Comparison of ENCODE assay signal across 8 cellular contexts in the genomic region with DNA sequence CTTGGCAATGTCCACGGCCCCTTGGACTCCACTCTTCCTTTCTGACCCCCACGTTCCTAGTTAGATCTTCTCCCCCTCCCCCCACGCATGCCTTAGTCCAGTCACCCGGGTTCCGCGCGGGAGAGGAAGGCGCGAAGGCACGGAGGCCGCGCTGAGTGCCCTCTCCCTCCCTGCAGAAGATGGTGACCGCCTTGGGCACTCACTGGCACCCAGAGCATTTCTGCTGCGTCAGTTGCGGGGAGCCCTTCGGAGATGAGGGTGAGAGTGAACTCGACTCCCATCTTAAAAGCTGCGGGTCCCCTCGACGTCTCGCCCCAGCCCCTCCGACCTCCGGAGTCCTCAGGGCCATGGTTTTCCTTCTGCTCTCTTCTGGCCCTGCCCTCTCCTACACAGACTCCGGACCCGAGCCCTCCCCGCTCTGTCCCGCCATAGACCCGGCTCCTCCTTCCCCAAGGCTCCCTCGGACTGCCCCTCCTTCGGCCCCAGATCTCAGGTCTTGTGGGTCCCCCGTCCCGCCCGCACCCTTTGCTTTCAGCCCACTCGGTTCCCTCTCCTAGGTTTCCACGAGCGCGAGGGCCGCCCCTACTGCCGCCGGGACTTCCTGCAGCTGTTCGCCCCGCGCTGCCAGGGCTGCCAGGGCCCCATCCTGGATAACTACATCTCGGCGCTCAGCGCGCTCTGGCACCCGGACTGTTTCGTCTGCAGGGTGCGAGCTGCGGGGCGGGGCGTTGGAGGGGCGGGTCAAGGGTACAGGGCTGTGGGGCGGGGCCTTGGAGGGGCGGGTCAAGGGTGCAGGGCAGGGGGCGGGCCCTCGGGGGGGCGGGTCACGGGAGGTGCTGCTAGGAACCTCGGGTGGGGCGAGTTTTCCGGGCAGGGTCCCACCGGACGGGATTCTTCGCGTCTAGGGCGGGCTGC. TPM values are rescaled to one million over a fixed set of nuclear protein-coding genes. Genes with fewer than 3 reads are reported as not detected.
DNase-seq lines count a peak whose midpoint lies in the region; ATAC-seq and TF ChIP-seq lines count a peak whose summit lies in the region.

No MANE protein-coding gene starts in this region.

- H3K4me1 ChIP-seq in parathyroid adenoma (peaks cover 14% of the 10 kb centered on the region), tibial nerve (peaks cover 0 to 49% (median 4%) of the 10 kb centered on the region in 4 donors)

- intact Hi-C loops in activated CD8-positive, alpha-beta T cell treated with anti-CD3 and anti-CD28 coated beads for 36 hours (cut with micrococcal nuclease): no loop called here

- H3K79me2 ChIP-seq in parathyroid adenoma: no peaks in the 10 kb centered on the region

- CTCF ChIA-PET in activated CD8-positive, alpha-beta T cell treated with anti-CD3 and anti-CD28 coated beads for 36 hours (lab: Charles Lee): interaction anchor here (0.8 to 10.2 kb wide), 3 partner anchors 17 to 25 kb away, joined by 3 to 70 read pairs (median 3); a partner anchor contains a TSS

- H3K4me2 ChIP-seq in parathyroid adenoma (ENCODE audit: low read length): peak overlapping the region; percentile 96

- H3K4me1 Mint-ChIP-seq in IgD-negative memory B cell: peaks cover 4 to 12% (median 4%) of the 10 kb centered on the region in 3 donors
- peaks cover 19% of the 10 kb centered on the region for H3K4me1 Mint-ChIP-seq in activated CD8-positive, alpha-beta T cell treated with anti-CD3 and anti-CD28 coated beads for 36 hours (ENCODE audit: low read depth)

- H3K9ac ChIP-seq in parathyroid adenoma: peak overlapping the region; percentile 79

- 69 to 70% methylated on average over 57 to 63 of the region's 68 CpGs for WGBS in tibial nerve, 2 donors

- H3K27ac ChIP-seq in parathyroid adenoma (peak overlapping the region; percentile 97), tibial nerve (peak overlapping the region in 3 of 4 donors; percentile 0 to 73 (median 18))

- H3K27me3 Mint-ChIP-seq in IgD-negative memory B cell: peaks cover 15% of the 10 kb centered on the region
- H3K27me3 Mint-ChIP-seq in activated CD8-positive, alpha-beta T cell treated with anti-CD3 and anti-CD28 coated beads for 36 hours: peaks cover 12% of the 10 kb centered on the region

- no peak for TF ChIP-seq CTCF in activated CD8-positive, alpha-beta T cell treated with anti-CD3 and anti-CD28 coated beads for 36 hours (IDR thresholded peaks at IDR 0.05)
- no peak for TF ChIP-seq CTCF in parathyroid adenoma (IDR thresholded peaks at IDR 0.05)
- no peak for TF ChIP-seq CTCF in tibial nerve (IDR thresholded peaks at IDR 0.05)

- TF ChIP-seq POLR2A in tibial nerve (IDR thresholded peaks at IDR 0.05): peak in 1 of 2 donors; percentile 23

- TF ChIP-seq EP300 in tibial nerve (IDR thresholded peaks at IDR 0.05): no peak

- peak; percentile 94 for DNase-seq in activated CD8-positive, alpha-beta T cell treated with anti-CD3 and anti-CD28 coated beads for 36 hours
- peak; percentile 51 to 58 for DNase-seq in tibial nerve (ENCODE audit: low spot score in 2 of 2)

- H3K36me3 ChIP-seq in parathyroid adenoma (ENCODE audit: control insufficient read depth, insufficient read depth, low read length) (no peaks in the 10 kb centered on the region), tibial nerve (peaks cover 0 to 63% (median 4%) of the 10 kb centered on the region in 3 donors)

- peak overlapping the region; percentile 80 to 94 (median 88) for H3K4me3 Mint-ChIP-seq in IgD-negative memory B cell
- peak overlapping the region; percentile 77 for H3K4me3 Mint-ChIP-seq in activated CD8-positive, alpha-beta T cell treated with anti-CD3 and anti-CD28 coated beads for 36 hours

- POLR2A ChIA-PET in activated CD8-positive, alpha-beta T cell treated with anti-CD3 and anti-CD28 coated beads for 36 hours (lab: Charles Lee): interaction anchor here (1.1 to 4.2 kb wide), 6 partner anchors 9 to 32 kb away, joined by 3 to 16 read pairs (median 4); a partner anchor contains a TSS

- H3K27me3 ChIP-seq in parathyroid adenoma (ENCODE audit: control insufficient read depth, insufficient read depth, low read length) (no peaks in the 10 kb centered on the region), tibial nerve (no peaks in the 10 kb centered on the region)

- H3K27ac Mint-ChIP-seq in IgD-negative memory B cell: no peak overlapping the region
- peak overlapping the region; percentile 24 for H3K27ac Mint-ChIP-seq in activated CD8-positive, alpha-beta T cell treated with anti-CD3 and anti-CD28 coated beads for 36 hours

- H3K4me3 ChIP-seq in parathyroid adenoma (ENCODE audit: low read depth, low read length): peak overlapping the region; percentile 71
- H3K4me3 ChIP-seq in tibial nerve: peak overlapping the region in 3 of 4 donors; percentile 1 to 48 (median 33)

- H3K9me3 Mint-ChIP-seq in IgD-negative memory B cell: peaks cover 0 to 1% (median 0%) of the 10 kb centered on the region in 3 donors
- H3K9me3 Mint-ChIP-seq in activated CD8-positive, alpha-beta T cell treated with anti-CD3 and anti-CD28 coated beads for 36 hours: no peaks in the 10 kb centered on the region

- ATAC-seq in GM19351 (IDR thresholded peaks at IDR 0.05; ENCODE audit: unreplicated experiment) (peak; percentile 55), esophagus mucosa (peak; percentile 81), GM18873 (IDR thresholded peaks at IDR 0.05; ENCODE audit: low FRiP score, unreplicated experiment) (no peak), HG02763 (IDR thresholded peaks at IDR 0.05; ENCODE audit: unreplicated experiment) (no peak)
- peak; percentile 92 for ATAC-seq in activated CD8-positive, alpha-beta T cell treated with anti-CD3 and anti-CD28 coated beads for 36 hours

- H3K36me3 Mint-ChIP-seq in IgD-negative memory B cell: peaks cover 1% of the 10 kb centered on the region
- H3K36me3 Mint-ChIP-seq in activated CD8-positive, alpha-beta T cell treated with anti-CD3 and anti-CD28 coated beads for 36 hours (ENCODE audit: low read depth): no peaks in the 10 kb centered on the region

- peak overlapping the region; percentile 90 for H2AFZ ChIP-seq in parathyroid adenoma

- no peaks in the 10 kb centered on the region for H3K9me3 ChIP-seq in parathyroid adenoma (ENCODE audit: control insufficient read depth, low read length)
- H3K9me3 ChIP-seq in tibial nerve: no peaks in the 10 kb centered on the region

RNA-seq across cellular contexts. Expression of a gene that starts 4.6 kb away (rescaled TPM):
- 0.59 TPM for polyA plus RNA-seq in IgD-negative memory B cell
- total RNA-seq in activated CD8-positive, alpha-beta T cell treated with anti-CD3 and anti-CD28 coated beads for 36 hours: 1 to 10 TPM in 1 of 2 experiments, under 1 TPM in 1; 0.92 to 1.2 TPM
- total RNA-seq in esophagus mucosa: 4.3 TPM
- total RNA-seq in tibial nerve: 10 to 100 TPM; 29.3 to 68.7 (median 53.5) TPM

RNA-seq across cellular contexts. Expression of a gene that starts 6.4 kb away (rescaled TPM):
- polyA plus RNA-seq in IgD-negative memory B cell: 0.94 TPM
- not detected for total RNA-seq in activated CD8-positive, alpha-beta T cell treated with anti-CD3 and anti-CD28 coated beads for 36 hours
- total RNA-seq in esophagus mucosa: 0.12 TPM
- total RNA-seq in tibial nerve: not detected

RNA-seq across cellular contexts. Expression of a gene that starts 17.3 kb away (rescaled TPM):
- 9.5 TPM for polyA plus RNA-seq in IgD-negative memory B cell
- 10 to 100 TPM in 1 of 2 experiments, 1 to 10 TPM in 1; 8.2 to 10.0 TPM for total RNA-seq in activated CD8-positive, alpha-beta T cell treated with anti-CD3 and anti-CD28 coated beads for 36 hours
- total RNA-seq in esophagus mucosa (9.4 TPM), tibial nerve (10 to 100 TPM in 1 of 4 donors, 1 to 10 TPM in 3; 6.6 to 11.6 (median 9.1) TPM)

RNA-seq across cellular contexts. Expression of a gene that starts 31.6 kb away (rescaled TPM):
- 19.8 TPM for polyA plus RNA-seq in IgD-negative memory B cell
- total RNA-seq in activated CD8-positive, alpha-beta T cell treated with anti-CD3 and anti-CD28 coated beads for 36 hours: 10 to 100 TPM; 35.8 to 36.7 TPM
- total RNA-seq in esophagus mucosa (29.9 TPM), tibial nerve (100 to 1,000 TPM in 2 of 4 donors, 10 to 100 TPM in 2; 71.7 to 118 (median 93.5) TPM)

RNA-seq across cellular contexts. Expression of a gene that starts 34.0 kb away (rescaled TPM):
- polyA plus RNA-seq in IgD-negative memory B cell: not detected
- not detected for total RNA-seq in activated CD8-positive, alpha-beta T cell treated with anti-CD3 and anti-CD28 coated beads for 36 hours
- 0.32 TPM for total RNA-seq in esophagus mucosa
- 1 to 10 TPM; 1.5 to 2.5 (median 2.1) TPM for total RNA-seq in tibial nerve

Comparison
In these comparisons a context has a peak if more than half of its experiments do, and no peak if none do; other contexts are left out.
1. ATAC-seq: peak in GM19351 (single experiment), activated CD8-positive, alpha-beta T cell treated with anti-CD3 and anti-CD28 coated beads for 36 hours (single experiment) and esophagus mucosa (single experiment); none in GM18873 (single experiment) and HG02763 (single experiment).